Comparison of ENCODE assay signal across 10 cellular contexts in the genomic region with DNA sequence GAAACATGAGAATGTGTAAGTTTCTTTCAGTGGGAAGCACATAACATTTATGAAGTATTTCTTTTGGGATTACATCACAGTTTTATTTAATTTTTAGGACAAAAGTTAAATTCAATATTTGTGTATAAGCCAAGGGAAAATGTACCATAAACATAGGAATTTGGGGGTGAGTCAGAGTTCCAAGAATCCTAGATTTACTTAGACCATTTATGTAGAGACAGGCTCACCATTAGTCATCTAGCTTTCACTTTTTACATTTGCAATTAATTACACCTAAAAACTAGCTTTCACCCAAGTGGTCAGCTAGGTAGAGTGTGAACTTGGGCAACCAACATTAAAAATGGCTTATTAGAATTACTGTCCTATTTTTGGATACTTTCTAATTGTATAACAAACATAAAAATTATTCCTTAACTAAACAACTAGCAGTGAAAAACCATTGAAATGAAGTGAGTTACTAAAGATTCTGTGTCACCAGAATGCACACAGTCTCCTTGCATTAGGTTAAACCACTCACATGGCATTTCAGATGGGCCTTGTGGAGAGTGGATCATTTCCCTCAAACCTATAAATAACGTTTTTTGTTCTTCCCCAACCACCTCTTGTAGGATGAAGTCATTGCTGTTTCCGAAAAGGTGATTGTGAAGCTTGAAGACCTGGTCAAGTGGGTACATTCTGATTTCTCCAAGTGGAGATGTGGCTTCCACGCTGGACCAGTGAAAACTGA. TPM values are rescaled to one million over a fixed set of nuclear protein-coding genes. Genes with fewer than 3 reads are reported as not detected.
DNase-seq lines count a peak whose midpoint lies in the region; ATAC-seq and TF ChIP-seq lines count a peak whose summit lies in the region.
"Had no signal": no experiment of that assay in that cellular context is flagged by ENCODE, and none has a peak within 500 bp of the region (broad histone marks: within the 10 kb centered on the region; RNA-seq: fewer than 3 reads in every experiment).

No MANE protein-coding gene starts in this region.

- H3K4me3 Mint-ChIP-seq in activated naive CD8-positive, alpha-beta T cell treated with anti-CD3 and anti-CD28 coated beads, Interleukin-2, amount 10 ng/mL, durations not matched to agents 7 days and 5 days, result no peak overlapping the region

- DNase-seq in H4 (ENCODE audit: low spot score), result peak; percentile 15
- no peak for DNase-seq in activated naive CD8-positive, alpha-beta T cell treated with anti-CD3 and anti-CD28 coated beads, Interleukin-2, amount 10 ng/mL, durations not matched to agents 7 days and 5 days
- peak; percentile 33 for DNase-seq in kidney glomerular epithelial cell (lab: John Stamatoyannopoulos, UW)
- DNase-seq in UCSD-AML1 (lab: John Stamatoyannopoulos, UW; ENCODE audit: unreplicated experiment), result no peak
- DNase-seq in hippocampal formation (lab: John Stamatoyannopoulos, UW), result no peak
- DNase-seq in NCI-H345 (lab: John Stamatoyannopoulos, UW), result no peak
- DNase-seq in KG1 (lab: John Stamatoyannopoulos, UW), result no peak
- DNase-seq: GDM1; stimulated activated CD8-positive, alpha-beta memory T cell treated with anti-CD3 and anti-CD28 coated beads, Interleukin-4, amount 100 ng/mL, for 48 hours had no signal

- no peak for ATAC-seq in activated naive CD8-positive, alpha-beta T cell treated with anti-CD3 and anti-CD28 coated beads, Interleukin-2, amount 10 ng/mL, durations not matched to agents 7 days and 5 days (ENCODE audit: low read depth)

- H3K27ac ChIP-seq in 22Rv1, result peak overlapping the region; percentile 25

- TF ChIP-seq CTCF in 22Rv1 (IDR thresholded peaks at IDR 0.05), result no peak

- peaks cover 43% of the 10 kb centered on the region for H3K36me3 Mint-ChIP-seq in activated naive CD8-positive, alpha-beta T cell treated with anti-CD3 and anti-CD28 coated beads, Interleukin-2, amount 10 ng/mL, durations not matched to agents 7 days and 5 days

- POLR2A ChIA-PET in activated naive CD8-positive, alpha-beta T cell treated with anti-CD3 and anti-CD28 coated beads, Interleukin-2, amount 10 ng/mL, durations not matched to agents 7 days and 5 days (lab: Charles Lee), result interaction anchor here (1.3 to 1.6 kb wide), 2 partner anchors 37 to 39 kb away, joined by 3 to 6 read pairs; a partner anchor contains a TSS

- H3K9me3 Mint-ChIP-seq in activated naive CD8-positive, alpha-beta T cell treated with anti-CD3 and anti-CD28 coated beads, Interleukin-2, amount 10 ng/mL, durations not matched to agents 7 days and 5 days, result no peaks in the 10 kb centered on the region

- peaks cover 60% of the 10 kb centered on the region for H3K4me1 Mint-ChIP-seq in activated naive CD8-positive, alpha-beta T cell treated with anti-CD3 and anti-CD28 coated beads, Interleukin-2, amount 10 ng/mL, durations not matched to agents 7 days and 5 days

- peak overlapping the region; percentile 69 for H3K27ac Mint-ChIP-seq in activated naive CD8-positive, alpha-beta T cell treated with anti-CD3 and anti-CD28 coated beads, Interleukin-2, amount 10 ng/mL, durations not matched to agents 7 days and 5 days

- H3K27me3 Mint-ChIP-seq in activated naive CD8-positive, alpha-beta T cell treated with anti-CD3 and anti-CD28 coated beads, Interleukin-2, amount 10 ng/mL, durations not matched to agents 7 days and 5 days, result no peaks in the 10 kb centered on the region

RNA-seq across cellular contexts. Expression of a gene that starts 38.2 kb away (rescaled TPM):
- total RNA-seq in H4 (2014; rRNA removed; shearing (Covaris generic)), result 11.6 and 15.7 TPM in 2 replicates
- 10 to 100 TPM; 25.4 to 26.1 TPM for total RNA-seq in activated naive CD8-positive, alpha-beta T cell treated with anti-CD3 and anti-CD28 coated beads, Interleukin-2, amount 10 ng/mL, durations not matched to agents 7 days and 5 days

Comparison
In these comparisons a context has a peak if more than half of its experiments do, and no peak if none do; other contexts are left out.
1. DNase-seq: peak in H4 (single experiment) and kidney glomerular epithelial cell (single experiment); none in activated naive CD8-positive, alpha-beta T cell treated with anti-CD3 and anti-CD28 coated beads, Interleukin-2, amount 10 ng/mL, durations not matched to agents 7 days and 5 days (single experiment), UCSD-AML1 (single experiment), hippocampal formation (0 of 2), NCI-H345 (single experiment) and KG1 (single experiment).